ENCODE assay signal across 9 cellular contexts in the genomic region with DNA sequence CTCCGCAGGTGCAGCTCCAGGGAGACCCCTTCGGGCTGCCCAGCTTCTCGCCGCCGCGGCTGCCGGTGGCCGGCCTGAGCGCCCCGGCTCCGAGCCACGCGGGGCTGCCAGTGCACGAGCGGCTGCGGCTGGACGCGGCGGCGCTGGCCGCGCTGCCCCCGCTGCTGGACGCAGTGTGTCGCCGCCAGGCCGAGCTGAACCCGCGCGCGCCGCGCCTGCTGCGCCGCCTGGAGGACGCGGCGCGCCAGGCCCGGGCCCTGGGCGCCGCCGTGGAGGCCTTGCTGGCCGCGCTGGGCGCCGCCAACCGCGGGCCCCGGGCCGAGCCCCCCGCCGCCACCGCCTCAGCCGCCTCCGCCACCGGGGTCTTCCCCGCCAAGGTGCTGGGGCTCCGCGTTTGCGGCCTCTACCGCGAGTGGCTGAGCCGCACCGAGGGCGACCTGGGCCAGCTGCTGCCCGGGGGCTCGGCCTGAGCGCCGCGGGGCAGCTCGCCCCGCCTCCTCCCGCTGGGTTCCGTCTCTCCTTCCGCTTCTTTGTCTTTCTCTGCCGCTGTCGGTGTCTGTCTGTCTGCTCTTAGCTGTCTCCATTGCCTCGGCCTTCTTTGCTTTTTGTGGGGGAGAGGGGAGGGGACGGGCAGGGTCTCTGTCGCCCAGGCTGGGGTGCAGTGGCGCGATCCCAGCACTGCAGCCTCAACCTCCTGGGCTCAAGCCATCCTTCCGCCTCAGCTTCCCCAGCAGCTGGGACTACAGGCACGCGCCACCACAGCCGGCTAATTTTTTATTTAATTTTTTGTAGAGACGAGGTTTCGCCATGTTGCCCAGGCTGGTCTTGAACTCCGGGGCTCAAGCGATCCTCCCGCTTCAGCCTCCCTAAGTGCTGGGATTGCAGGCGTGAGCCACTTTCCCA.
A peak's percentile ranks its signal among the peaks of the same experiment; 100 is the strongest.
DNase-seq lines count a peak whose midpoint lies in the region; ATAC-seq, FAIRE-seq and TF ChIP-seq lines count a peak whose summit lies in the region.
"Had no signal": no experiment of that assay in that cellular context is flagged by ENCODE, and none has a peak within 500 bp of the region (broad histone marks: within the 10 kb centered on the region; RNA-seq: fewer than 3 reads in every experiment).

No MANE protein-coding gene starts in this region.

- no peaks in the 10 kb centered on the region for H3K9me3 ChIP-seq in WERI-Rb-1 (ENCODE audit: severe bottlenecking)

- H3K4me3 ChIP-seq in WERI-Rb-1 (ENCODE audit: low read depth, low read length), result peak overlapping the region; percentile 47
- peak overlapping the region; percentile 61 for H3K4me3 ChIP-seq in choroid plexus epithelial cell (ENCODE audit: low read depth, low read length)

- FAIRE-seq in GM19239 (lab: Jason Lieb, UNC), result no peak
- FAIRE-seq: colon had no signal

- H3K27me3 ChIP-seq in WERI-Rb-1 (ENCODE audit: insufficient read depth, low read depth, severe bottlenecking), result no peaks in the 10 kb centered on the region

- DNase-seq in COLO668 (lab: John Stamatoyannopoulos, UW; ENCODE audit: unreplicated experiment), result peak; percentile 83
- peak; percentile 88 for DNase-seq in GM19239 (ENCODE audit: insufficient read length, low spot score)
- peak; percentile 33 to 44 for DNase-seq in Kasumi-1 (lab: John Stamatoyannopoulos, UW)
- DNase-seq in WERI-Rb-1, result peak; percentile 68
- peak; percentile 62 for DNase-seq in choroid plexus epithelial cell (ENCODE audit: low read depth)
- peak; percentile 76 for DNase-seq in kidney tubule cell (ENCODE audit: low spot score)
- peak; percentile 32 for DNase-seq in stimulated activated CD4-positive, alpha-beta T cell treated with anti-CD3 and anti-CD28 coated beads, Interleukin-1b, Interleukin-23, amount 100 ng/mL, for 48 hours

- TF ChIP-seq CTCF in WERI-Rb-1 (IDR thresholded peaks at IDR 0.05; ENCODE audit: low read depth, low read length), result peak; percentile 35
- no peak for TF ChIP-seq CTCF in choroid plexus epithelial cell (conservative IDR thresholded peaks at IDR 0.05; ENCODE audit: low read depth, low read length)

- H3K27ac ChIP-seq in WERI-Rb-1, result peak overlapping the region; percentile 79

- H3K36me3 ChIP-seq in WERI-Rb-1, result no peaks in the 10 kb centered on the region

- no peak for ATAC-seq in GM19035 (IDR thresholded peaks at IDR 0.05; ENCODE audit: unreplicated experiment)

Comparison
In these comparisons a context has a peak if more than half of its experiments do, and no peak if none do; other contexts are left out.
1. DNase-seq: peak in every context shown above with its lines; median percentile 88 in GM19239; 83 in COLO668; 76 in kidney tubule cell; 68 in WERI-Rb-1; 62 in choroid plexus epithelial cell; 38 in Kasumi-1; 32 in stimulated activated CD4-positive, alpha-beta T cell treated with anti-CD3 and anti-CD28 coated beads, Interleukin-1b, Interleukin-23, amount 100 ng/mL, for 48 hours.